ENCODE assay signal across 14 cellular contexts in the genomic region with DNA sequence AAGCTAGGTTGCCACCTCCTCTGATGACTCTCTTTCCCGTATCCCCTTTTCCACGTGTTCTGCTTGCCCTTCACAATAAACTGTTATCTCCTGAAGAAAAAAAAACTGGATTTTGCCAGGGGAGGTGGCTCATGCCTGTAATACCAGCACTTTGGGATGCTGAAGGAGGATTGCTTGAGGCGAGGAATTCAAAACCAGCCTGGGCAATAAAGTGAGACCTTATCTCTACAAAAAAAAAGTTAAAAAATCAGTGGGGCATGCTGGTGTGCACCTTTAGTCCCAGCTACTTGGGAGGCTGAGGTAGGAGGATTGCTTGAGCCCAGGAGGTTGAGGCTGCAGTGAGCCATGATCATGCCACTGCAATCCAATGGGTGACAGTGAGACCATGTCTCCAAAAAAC.
DNase-seq lines count a peak whose midpoint lies in the region; ATAC-seq and TF ChIP-seq lines count a peak whose summit lies in the region.
"Had no signal": no experiment of that assay in that cellular context is flagged by ENCODE, and none has a peak within 500 bp of the region (broad histone marks: within the 10 kb centered on the region; RNA-seq: fewer than 3 reads in every experiment).

No MANE protein-coding gene starts in this region.

- intact Hi-C loops in vagina (cut with DNase I), result loop anchor here (10.0 kb wide), 2 partner anchors 52 to 82 kb away; a partner anchor contains a TSS

- no peak for TF ChIP-seq CTCF in nephron (IDR thresholded peaks at IDR 0.05; ENCODE audit: unreplicated experiment in 3 of 3)
- TF ChIP-seq CTCF in vagina (IDR thresholded peaks at IDR 0.05), result no peak

- H3K9me3 ChIP-seq in T-helper 17 cell (ENCODE audit: control insufficient read depth, low read length, poor library complexity, severe bottlenecking) (no peaks in the 10 kb centered on the region), vagina (no peaks in the 10 kb centered on the region)

- H3K27ac Mint-ChIP-seq in activated naive CD4-positive, alpha-beta T cell treated with anti-CD3 and anti-CD28 coated beads, Interleukin-2, amount 50 U/mL, for 24 hours, result peak overlapping the region; percentile 23
- no peak overlapping the region for H3K27ac Mint-ChIP-seq in activated naive CD4-positive, alpha-beta T cell treated with anti-CD3 and anti-CD28 coated beads, Interleukin-2, amount 10 ng/mL, durations not matched to agents 7 days and 5 days
- H3K27ac Mint-ChIP-seq in T-helper 17 cell (peak overlapping the region; percentile 62), nephron (peak overlapping the region; percentile 77 to 96 (median 94))
- H3K27ac Mint-ChIP-seq: B cell; CD4-positive, alpha-beta T cell; HFFc6 had no signal

- no peaks in the 10 kb centered on the region for H3K9me3 Mint-ChIP-seq in activated naive CD4-positive, alpha-beta T cell treated with anti-CD3 and anti-CD28 coated beads, Interleukin-2, amount 50 U/mL, for 24 hours
- H3K9me3 Mint-ChIP-seq in activated naive CD4-positive, alpha-beta T cell treated with anti-CD3 and anti-CD28 coated beads, Interleukin-2, amount 10 ng/mL, durations not matched to agents 7 days and 5 days, result peaks cover 4% of the 10 kb centered on the region
- H3K9me3 Mint-ChIP-seq in nephron, result no peaks in the 10 kb centered on the region
- H3K9me3 Mint-ChIP-seq: HFFc6 had no signal

- no peaks in the 10 kb centered on the region for H3K36me3 ChIP-seq in vagina

- H3K4me1 Mint-ChIP-seq in activated naive CD4-positive, alpha-beta T cell treated with anti-CD3 and anti-CD28 coated beads, Interleukin-2, amount 50 U/mL, for 24 hours, result peaks cover 82% of the 10 kb centered on the region
- H3K4me1 Mint-ChIP-seq in activated naive CD4-positive, alpha-beta T cell treated with anti-CD3 and anti-CD28 coated beads, Interleukin-2, amount 10 ng/mL, durations not matched to agents 7 days and 5 days, result peaks cover 86% of the 10 kb centered on the region
- peaks cover 32% of the 10 kb centered on the region for H3K4me1 Mint-ChIP-seq in T-helper 17 cell
- peaks cover 51% of the 10 kb centered on the region for H3K4me1 Mint-ChIP-seq in nephron

- H3K27me3 Mint-ChIP-seq in activated naive CD4-positive, alpha-beta T cell treated with anti-CD3 and anti-CD28 coated beads, Interleukin-2, amount 50 U/mL, for 24 hours, result no peaks in the 10 kb centered on the region
- H3K27me3 Mint-ChIP-seq in activated naive CD4-positive, alpha-beta T cell treated with anti-CD3 and anti-CD28 coated beads, Interleukin-2, amount 10 ng/mL, durations not matched to agents 7 days and 5 days, result peaks cover 5% of the 10 kb centered on the region
- H3K27me3 Mint-ChIP-seq in T-helper 17 cell (no peaks in the 10 kb centered on the region), nephron (ENCODE audit: low read depth) (no peaks in the 10 kb centered on the region)
- H3K27me3 Mint-ChIP-seq: CD4-positive, alpha-beta T cell had no signal

- no peak for ATAC-seq in T-helper 17 cell
- ATAC-seq in GM19035 (IDR thresholded peaks at IDR 0.05; ENCODE audit: unreplicated experiment), result no peak

- peaks cover 40% of the 10 kb centered on the region for H3K4me1 ChIP-seq in vagina

- no peaks in the 10 kb centered on the region for H3K36me3 Mint-ChIP-seq in activated naive CD4-positive, alpha-beta T cell treated with anti-CD3 and anti-CD28 coated beads, Interleukin-2, amount 50 U/mL, for 24 hours
- H3K36me3 Mint-ChIP-seq in activated naive CD4-positive, alpha-beta T cell treated with anti-CD3 and anti-CD28 coated beads, Interleukin-2, amount 10 ng/mL, durations not matched to agents 7 days and 5 days, result peaks cover 20% of the 10 kb centered on the region
- H3K36me3 Mint-ChIP-seq in T-helper 17 cell (ENCODE audit: low read depth) (no peaks in the 10 kb centered on the region), nephron (ENCODE audit: low read depth) (no peaks in the 10 kb centered on the region)

- H3K27me3 ChIP-seq in vagina, result no peaks in the 10 kb centered on the region

- H3K4me3 ChIP-seq in vagina, result no peak overlapping the region

- CTCF ChIA-PET in activated naive CD4-positive, alpha-beta T cell treated with anti-CD3 and anti-CD28 coated beads, Interleukin-2, amount 10 ng/mL, durations not matched to agents 7 days and 5 days (lab: Charles Lee), result no interaction called here

- no peak for TF ChIP-seq POLR2A in vagina (IDR thresholded peaks at IDR 0.05)

- peak overlapping the region; percentile 82 for H3K27ac ChIP-seq in vagina
- H3K27ac ChIP-seq: 22Rv1 had no signal

- no peak for DNase-seq in activated naive CD4-positive, alpha-beta T cell treated with anti-CD3 and anti-CD28 coated beads, Interleukin-2, amount 10 ng/mL, durations not matched to agents 7 days and 5 days
- DNase-seq in T-helper 17 cell (no peak), vagina (ENCODE audit: extremely low spot score in 2 of 2) (no peak)
- no peak for DNase-seq in activated CD8-positive, alpha-beta memory T cell treated with anti-CD3 and anti-CD28 coated beads for 24 hours
- DNase-seq: C1 segment of cervical spinal cord; CD4-positive, alpha-beta T cell; DMS79; HCEC 1CT; HFFc6 had no signal

- H3K4me3 Mint-ChIP-seq in activated naive CD4-positive, alpha-beta T cell treated with anti-CD3 and anti-CD28 coated beads, Interleukin-2, amount 50 U/mL, for 24 hours, result no peak overlapping the region
- H3K4me3 Mint-ChIP-seq in activated naive CD4-positive, alpha-beta T cell treated with anti-CD3 and anti-CD28 coated beads, Interleukin-2, amount 10 ng/mL, durations not matched to agents 7 days and 5 days, result no peak overlapping the region
- no peak overlapping the region for H3K4me3 Mint-ChIP-seq in T-helper 17 cell
- H3K4me3 Mint-ChIP-seq in nephron, result no peak overlapping the region
- H3K4me3 Mint-ChIP-seq: B cell; CD4-positive, alpha-beta T cell; HFFc6 had no signal
